26 cellular contexts compared by ENCODE assay signal in genomic region chr1:48718116-48718630, GRCh38. TPM values are rescaled to one million over a fixed set of nuclear protein-coding genes. Genes with fewer than 3 reads are reported as not detected.
"Had no signal": no experiment of that assay in that cellular context is flagged by ENCODE, and none has a peak within 500 bp of the region (broad histone marks: within the 10 kb centered on the region; RNA-seq: fewer than 3 reads in every experiment).

No MANE protein-coding gene starts in this region.

- H3K36me3 ChIP-seq: adrenal gland, colonic mucosa, neutrophil, ovary, prostate gland, spleen, tibial artery, uterus had no signal

- H3K4me3 Mint-ChIP-seq: activated naive CD8-positive, alpha-beta T cell; activated T-helper 17 cell treated with anti-CD3 and anti-CD28 coated beads, Interleukin-2, amount 50 U/mL, for 72 hours; memory B cell; natural killer cell treated with Interleukin-12 subunit alpha and Interleukin-12 subunit beta and Interleukin-15 and Interleukin-18, amount 100 ng/mL, for 72 hours had no signal

- FAIRE-seq: astrocyte, islet of Langerhans, TTC549 had no signal

- H3K9me3 ChIP-seq: adrenal gland, colonic mucosa, neutrophil, ovary, prostate gland, spleen, tibial artery, uterus had no signal

- H3K4me1 ChIP-seq: colonic mucosa, prostate gland, spleen, tibial artery, uterus had no signal

- H3K4me3 ChIP-seq: adrenal gland, colonic mucosa, dorsolateral prefrontal cortex, ovary, prostate gland, spleen, tibial artery, uterus had no signal

- H3K4me1 Mint-ChIP-seq: activated T-helper 17 cell treated with anti-CD3 and anti-CD28 coated beads, Interleukin-2, amount 50 U/mL, for 72 hours; memory B cell had no signal

- H3K36me3 Mint-ChIP-seq: activated naive CD8-positive, alpha-beta T cell; memory B cell; natural killer cell treated with Interleukin-12 subunit alpha and Interleukin-12 subunit beta and Interleukin-15 and Interleukin-18, amount 100 ng/mL, for 72 hours had no signal

- H3K27me3 ChIP-seq: adrenal gland, colonic mucosa, dorsolateral prefrontal cortex, neutrophil, ovary, spleen, tibial artery, uterus had no signal

- H3K27ac Mint-ChIP-seq: activated naive CD8-positive, alpha-beta T cell; activated T-helper 17 cell treated with anti-CD3 and anti-CD28 coated beads, Interleukin-2, amount 50 U/mL, for 72 hours; memory B cell; natural killer cell treated with Interleukin-12 subunit alpha and Interleukin-12 subunit beta and Interleukin-15 and Interleukin-18, amount 100 ng/mL, for 72 hours had no signal

- DNase-seq: activated T-cell treated with anti-CD3 and anti-CD28 coated beads, Interleukin-2, amount 50 U/mL, for 1 hour; adrenal gland; colonic mucosa; dorsolateral prefrontal cortex; foreskin fibroblast; glutamatergic neuron; hypothalamus; ovary; spleen; stimulated activated CD4-positive, alpha-beta T cell treated with anti-CD3 and anti-CD28 coated beads, Interleukin-4, amount 100 ng/mL, for 24 hours; stimulated activated naive CD4-positive, alpha-beta T cell treated with Interleukin-2 at 50 U/mL for 16 hours; substantia nigra; T-helper 1 cell; tibial artery; uterus had no signal

- H3K27me3 Mint-ChIP-seq: activated naive CD8-positive, alpha-beta T cell; memory B cell had no signal

- H3K27ac ChIP-seq: adrenal gland, colonic mucosa, dorsolateral prefrontal cortex, neutrophil, ovary, prostate gland, spleen, tibial artery, uterus had no signal

- H3K9me3 Mint-ChIP-seq: activated T-helper 17 cell treated with anti-CD3 and anti-CD28 coated beads, Interleukin-2, amount 50 U/mL, for 72 hours; memory B cell; natural killer cell treated with Interleukin-12 subunit alpha and Interleukin-12 subunit beta and Interleukin-15 and Interleukin-18, amount 100 ng/mL, for 72 hours had no signal

RNA-seq across cellular contexts. Expression of gene BEND5, which starts 58.5 kb away (rescaled TPM):
- total RNA-seq: bronchial epithelial cell, fibroblast of lung had no signal
